Comparison of ENCODE assay signal across 8 cellular contexts in the genomic region with DNA sequence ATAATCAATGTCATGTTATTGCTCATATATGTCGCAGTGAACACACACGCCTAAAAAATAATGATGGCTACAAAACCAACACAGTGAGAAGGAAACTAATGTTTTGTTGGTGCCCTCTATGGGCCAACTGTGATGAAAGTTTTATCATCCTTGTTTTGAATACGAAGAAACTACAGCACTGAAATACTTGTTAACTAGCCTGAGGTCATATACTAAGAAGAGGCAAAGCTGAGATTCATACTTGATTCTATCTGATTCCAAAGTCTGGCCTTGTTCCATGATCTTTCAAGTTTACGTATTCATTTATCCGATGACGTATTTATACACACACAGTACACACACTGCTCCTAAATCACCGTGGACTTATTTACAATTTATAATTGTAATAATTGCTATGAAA. TPM values are rescaled to one million over a fixed set of nuclear protein-coding genes. Genes with fewer than 3 reads are reported as not detected.
DNase-seq lines count a peak whose midpoint lies in the region; ATAC-seq and TF ChIP-seq lines count a peak whose summit lies in the region.

No MANE protein-coding gene starts in this region.

- no peaks in the 10 kb centered on the region for H3K79me2 ChIP-seq in DND-41 (ENCODE audit: insufficient read depth, low read length)

- H3K27me3 ChIP-seq in DND-41 (ENCODE audit: insufficient read depth, low read length, poor library complexity), result no peaks in the 10 kb centered on the region

- no peaks in the 10 kb centered on the region for H3K4me1 ChIP-seq in DND-41 (ENCODE audit: insufficient read depth, low read length)

- DNase-seq in DND-41 (no peak), astrocyte of the cerebellum (ENCODE audit: low read depth) (no peak), myocyte (ENCODE audit: low read depth) (peak; percentile 24), NCI-H2081 treated with DMSO at 0.1 percent for 48 hours (lab: John Stamatoyannopoulos, UW) (no peak), HEK293T (ENCODE audit: extremely low spot score) (no peak)

- TF ChIP-seq RAD21 in Ishikawa (IDR thresholded peaks at IDR 0.05; ENCODE audit: low read depth), result peak; percentile 24; the same call in 1 of the 2 replicates

- H3K36me3 ChIP-seq in DND-41 (ENCODE audit: insufficient read depth, low read length), result no peaks in the 10 kb centered on the region

- in situ Hi-C loops in astrocyte of the cerebellum (cut with HindIII; ENCODE audit: low sequenced_read_pairs), result no loop called here

- TF ChIP-seq EP300 in Ishikawa (IDR thresholded peaks at IDR 0.05; ENCODE audit: borderline replicate concordance), result no peak

- H2AFZ ChIP-seq in DND-41 (ENCODE audit: low read depth, low read length), result no peak overlapping the region

- CTCF ChIA-PET in HEK293T (lab: Yijun Ruan, JAX), result interaction anchor here (0.6 to 0.7 kb wide), 4 partner anchors 10 to 745 kb away, joined by 3 to 5 read pairs (median 3); no protein-coding TSS in a partner anchor

- no peak overlapping the region for H3K4me2 ChIP-seq in DND-41 (ENCODE audit: insufficient read depth, low read length)

- H4K20me1 ChIP-seq in DND-41 (ENCODE audit: insufficient read depth, low read length), result no peaks in the 10 kb centered on the region

- TF ChIP-seq CTCF in DND-41 (IDR thresholded peaks at IDR 0.05; ENCODE audit: borderline replicate concordance, extremely low read depth, low read length, poor library complexity, severe bottlenecking), result peak; percentile 54
- peak; percentile 39 for TF ChIP-seq CTCF in astrocyte of the cerebellum (IDR thresholded peaks at IDR 0.05; ENCODE audit: low read depth, low read length, missing control alignments)

- no peaks in the 10 kb centered on the region for H3K9me3 ChIP-seq in DND-41 (ENCODE audit: insufficient read depth, low read length, severe bottlenecking)

- ATAC-seq in DND-41 (ENCODE audit: insufficient read depth, low read depth), result no peak
- ATAC-seq in GM19397 (IDR thresholded peaks at IDR 0.05; ENCODE audit: unreplicated experiment), result no peak
- ATAC-seq in GM18909 (IDR thresholded peaks at IDR 0.05; ENCODE audit: poor library complexity, unreplicated experiment), result no peak

- H3K4me3 ChIP-seq in DND-41 (ENCODE audit: low read depth in 1 of 2, low read length in 2 of 2) (no peak overlapping the region), astrocyte of the cerebellum (ENCODE audit: low read depth, low read length) (no peak overlapping the region)

- POLR2A ChIA-PET in HEK293T (lab: Yijun Ruan, JAX), result no interaction called here

- H3K27ac ChIP-seq in DND-41 (ENCODE audit: low read length), result no peak overlapping the region

- H3K9ac ChIP-seq in DND-41 (ENCODE audit: low read depth, low read length), result no peak overlapping the region

TF ChIP-seq in Ishikawa, 13 proteins besides CTCF, POLR2A, EP300 and RAD21:
- TF ChIP-seq, protein P1, sequence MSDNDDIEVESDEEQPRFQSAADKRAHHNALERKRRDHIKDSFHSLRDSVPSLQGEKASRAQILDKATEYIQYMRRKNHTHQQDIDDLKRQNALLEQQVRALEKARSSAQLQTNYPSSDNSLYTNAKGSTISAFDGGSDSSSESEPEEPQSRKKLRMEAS (IDR thresholded peaks at IDR 0.05), result no peak
- TF ChIP-seq FOXM1 (IDR thresholded peaks at IDR 0.05; ENCODE audit: borderline replicate concordance, low read depth) (no peak), EGR1 (IDR thresholded peaks at IDR 0.05) (no peak), YY1 (IDR thresholded peaks at IDR 0.05; ENCODE audit: low read depth) (no peak), ZBTB7A (IDR thresholded peaks at IDR 0.05; ENCODE audit: low read depth) (no peak), TAF1 (IDR thresholded peaks at IDR 0.05; ENCODE audit: low read depth) (no peak), TCF12 (IDR thresholded peaks at IDR 0.05; ENCODE audit: low read depth) (no peak), NFIC (IDR thresholded peaks at IDR 0.05) (no peak), CREB1 (IDR thresholded peaks at IDR 0.05; ENCODE audit: low read depth) (no peak), CEBPB (IDR thresholded peaks at IDR 0.05) (no peak), TEAD4 (IDR thresholded peaks at IDR 0.05) (no peak)
- TF ChIP-seq, protein P2, sequence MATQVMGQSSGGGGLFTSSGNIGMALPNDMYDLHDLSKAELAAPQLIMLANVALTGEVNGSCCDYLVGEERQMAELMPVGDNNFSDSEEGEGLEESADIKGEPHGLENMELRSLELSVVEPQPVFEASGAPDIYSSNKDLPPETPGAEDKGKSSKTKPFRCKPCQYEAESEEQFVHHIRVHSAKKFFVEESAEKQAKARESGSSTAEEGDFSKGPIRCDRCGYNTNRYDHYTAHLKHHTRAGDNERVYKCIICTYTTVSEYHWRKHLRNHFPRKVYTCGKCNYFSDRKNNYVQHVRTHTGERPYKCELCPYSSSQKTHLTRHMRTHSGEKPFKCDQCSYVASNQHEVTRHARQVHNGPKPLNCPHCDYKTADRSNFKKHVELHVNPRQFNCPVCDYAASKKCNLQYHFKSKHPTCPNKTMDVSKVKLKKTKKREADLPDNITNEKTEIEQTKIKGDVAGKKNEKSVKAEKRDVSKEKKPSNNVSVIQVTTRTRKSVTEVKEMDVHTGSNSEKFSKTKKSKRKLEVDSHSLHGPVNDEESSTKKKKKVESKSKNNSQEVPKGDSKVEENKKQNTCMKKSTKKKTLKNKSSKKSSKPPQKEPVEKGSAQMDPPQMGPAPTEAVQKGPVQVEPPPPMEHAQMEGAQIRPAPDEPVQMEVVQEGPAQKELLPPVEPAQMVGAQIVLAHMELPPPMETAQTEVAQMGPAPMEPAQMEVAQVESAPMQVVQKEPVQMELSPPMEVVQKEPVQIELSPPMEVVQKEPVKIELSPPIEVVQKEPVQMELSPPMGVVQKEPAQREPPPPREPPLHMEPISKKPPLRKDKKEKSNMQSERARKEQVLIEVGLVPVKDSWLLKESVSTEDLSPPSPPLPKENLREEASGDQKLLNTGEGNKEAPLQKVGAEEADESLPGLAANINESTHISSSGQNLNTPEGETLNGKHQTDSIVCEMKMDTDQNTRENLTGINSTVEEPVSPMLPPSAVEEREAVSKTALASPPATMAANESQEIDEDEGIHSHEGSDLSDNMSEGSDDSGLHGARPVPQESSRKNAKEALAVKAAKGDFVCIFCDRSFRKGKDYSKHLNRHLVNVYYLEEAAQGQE (IDR thresholded peaks at IDR 0.05; ENCODE audit: low read depth), result no peak
- TF ChIP-seq, protein P3, sequence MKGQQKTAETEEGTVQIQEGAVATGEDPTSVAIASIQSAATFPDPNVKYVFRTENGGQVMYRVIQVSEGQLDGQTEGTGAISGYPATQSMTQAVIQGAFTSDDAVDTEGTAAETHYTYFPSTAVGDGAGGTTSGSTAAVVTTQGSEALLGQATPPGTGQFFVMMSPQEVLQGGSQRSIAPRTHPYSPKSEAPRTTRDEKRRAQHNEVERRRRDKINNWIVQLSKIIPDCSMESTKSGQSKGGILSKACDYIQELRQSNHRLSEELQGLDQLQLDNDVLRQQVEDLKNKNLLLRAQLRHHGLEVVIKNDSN (IDR thresholded peaks at IDR 0.05), result no peak

TF ChIP-seq in HEK293T, 16 proteins besides CTCF, POLR2A, EP300 and RAD21:
- TF ChIP-seq, protein P4, sequence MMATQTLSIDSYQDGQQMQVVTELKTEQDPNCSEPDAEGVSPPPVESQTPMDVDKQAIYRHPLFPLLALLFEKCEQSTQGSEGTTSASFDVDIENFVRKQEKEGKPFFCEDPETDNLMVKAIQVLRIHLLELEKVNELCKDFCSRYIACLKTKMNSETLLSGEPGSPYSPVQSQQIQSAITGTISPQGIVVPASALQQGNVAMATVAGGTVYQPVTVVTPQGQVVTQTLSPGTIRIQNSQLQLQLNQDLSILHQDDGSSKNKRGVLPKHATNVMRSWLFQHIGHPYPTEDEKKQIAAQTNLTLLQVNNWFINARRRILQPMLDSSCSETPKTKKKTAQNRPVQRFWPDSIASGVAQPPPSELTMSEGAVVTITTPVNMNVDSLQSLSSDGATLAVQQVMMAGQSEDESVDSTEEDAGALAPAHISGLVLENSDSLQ (IDR thresholded peaks at IDR 0.05), result no peak
- TF ChIP-seq ZNF384 (IDR thresholded peaks at IDR 0.05) (no peak), HDGF (IDR thresholded peaks at IDR 0.05; ENCODE audit: borderline replicate concordance) (no peak), L3MBTL2 (conservative IDR thresholded peaks at IDR 0.05) (no peak), TARDBP (IDR thresholded peaks at IDR 0.05) (no peak), LEF1 (IDR thresholded peaks at IDR 0.05; ENCODE audit: borderline replicate concordance) (no peak), SP1 (IDR thresholded peaks at IDR 0.05) (no peak), SUZ12 (IDR thresholded peaks at IDR 0.05) (no peak), ARNT (IDR thresholded peaks at IDR 0.05) (no peak), BHLHE40 (IDR thresholded peaks at IDR 0.05; ENCODE audit: borderline replicate concordance) (no peak), ELF4 (IDR thresholded peaks at IDR 0.05) (no peak), FOXM1 (IDR thresholded peaks at IDR 0.05; ENCODE audit: borderline replicate concordance) (no peak), FOXK2 (IDR thresholded peaks at IDR 0.05) (no peak), NFRKB (IDR thresholded peaks at IDR 0.05) (no peak), CTBP1 (IDR thresholded peaks at IDR 0.05; ENCODE audit: borderline replicate concordance) (no peak), FOXA1 (IDR thresholded peaks at IDR 0.05) (no peak)

RNA-seq across cellular contexts. Expression of a gene that starts 16.1 kb away (rescaled TPM):
- not detected in 2 replicates for total RNA-seq in myocyte
- polyA plus RNA-seq in myocyte (2012), result 0.08 TPM

RNA-seq across cellular contexts. Expression of a gene that starts 18.2 kb away (rescaled TPM):
- total RNA-seq in myocyte, result 30.7 and 45.9 TPM in 2 replicates
- 35.3 TPM for polyA plus RNA-seq in myocyte (2012)
